Comparison of ENCODE assay signal across 1 cellular context in the genomic region with DNA sequence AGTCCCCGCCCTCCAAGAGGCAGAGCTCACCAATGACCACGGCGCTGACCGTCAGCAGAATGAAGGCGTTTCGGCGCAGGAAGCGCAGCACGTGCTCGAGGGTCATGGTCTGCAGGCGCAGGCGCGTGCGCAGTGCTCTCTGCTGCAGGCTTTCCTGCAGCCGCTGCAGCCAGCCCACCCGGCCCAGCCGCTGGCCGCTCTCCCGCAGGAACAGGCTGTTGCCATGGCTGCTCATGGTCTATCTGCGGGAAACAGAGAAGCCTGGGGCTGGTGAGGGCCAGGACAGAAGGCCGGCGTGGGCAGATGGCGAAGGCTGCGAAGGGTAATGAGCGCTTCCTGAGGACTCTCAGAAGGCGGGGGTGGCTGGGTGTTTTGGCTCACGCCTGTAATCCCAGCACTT.
TF ChIP-seq lines count a peak whose summit lies in the region.

No MANE protein-coding gene starts in this region.

TF ChIP-seq in SK-N-SH treated with all-trans-retinoic acid at 6 μM for 48 hours, 23 proteins besides CTCF, POLR2A, EP300 and RAD21 (continued from another document):
- TF ChIP-seq, protein P1, sequence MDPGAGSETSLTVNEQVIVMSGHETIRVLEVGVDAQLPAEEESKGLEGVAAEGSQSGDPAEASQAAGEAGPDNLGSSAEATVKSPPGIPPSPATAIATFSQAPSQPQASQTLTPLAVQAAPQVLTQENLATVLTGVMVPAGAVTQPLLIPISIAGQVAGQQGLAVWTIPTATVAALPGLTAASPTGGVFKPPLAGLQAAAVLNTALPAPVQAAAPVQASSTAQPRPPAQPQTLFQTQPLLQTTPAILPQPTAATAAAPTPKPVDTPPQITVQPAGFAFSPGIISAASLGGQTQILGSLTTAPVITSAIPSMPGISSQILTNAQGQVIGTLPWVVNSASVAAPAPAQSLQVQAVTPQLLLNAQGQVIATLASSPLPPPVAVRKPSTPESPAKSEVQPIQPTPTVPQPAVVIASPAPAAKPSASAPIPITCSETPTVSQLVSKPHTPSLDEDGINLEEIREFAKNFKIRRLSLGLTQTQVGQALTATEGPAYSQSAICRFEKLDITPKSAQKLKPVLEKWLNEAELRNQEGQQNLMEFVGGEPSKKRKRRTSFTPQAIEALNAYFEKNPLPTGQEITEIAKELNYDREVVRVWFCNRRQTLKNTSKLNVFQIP (CRISPR knock-in tag; IDR thresholded peaks at IDR 0.05; ENCODE audit: borderline replicate concordance, low read depth) = no peak
- TF ChIP-seq GLIS3 (CRISPR knock-in tag; IDR thresholded peaks at IDR 0.05) (no peak), PPARA (CRISPR knock-in tag; IDR thresholded peaks at IDR 0.05; ENCODE audit: borderline replicate concordance) (no peak), CSDC2 (CRISPR knock-in tag; IDR thresholded peaks at IDR 0.05) (no peak), ESRRG (CRISPR knock-in tag; IDR thresholded peaks at IDR 0.05) (no peak)
- TF ChIP-seq, protein P2, sequence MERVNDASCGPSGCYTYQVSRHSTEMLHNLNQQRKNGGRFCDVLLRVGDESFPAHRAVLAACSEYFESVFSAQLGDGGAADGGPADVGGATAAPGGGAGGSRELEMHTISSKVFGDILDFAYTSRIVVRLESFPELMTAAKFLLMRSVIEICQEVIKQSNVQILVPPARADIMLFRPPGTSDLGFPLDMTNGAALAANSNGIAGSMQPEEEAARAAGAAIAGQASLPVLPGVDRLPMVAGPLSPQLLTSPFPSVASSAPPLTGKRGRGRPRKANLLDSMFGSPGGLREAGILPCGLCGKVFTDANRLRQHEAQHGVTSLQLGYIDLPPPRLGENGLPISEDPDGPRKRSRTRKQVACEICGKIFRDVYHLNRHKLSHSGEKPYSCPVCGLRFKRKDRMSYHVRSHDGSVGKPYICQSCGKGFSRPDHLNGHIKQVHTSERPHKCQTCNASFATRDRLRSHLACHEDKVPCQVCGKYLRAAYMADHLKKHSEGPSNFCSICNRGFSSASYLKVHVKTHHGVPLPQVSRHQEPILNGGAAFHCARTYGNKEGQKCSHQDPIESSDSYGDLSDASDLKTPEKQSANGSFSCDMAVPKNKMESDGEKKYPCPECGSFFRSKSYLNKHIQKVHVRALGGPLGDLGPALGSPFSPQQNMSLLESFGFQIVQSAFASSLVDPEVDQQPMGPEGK (CRISPR knock-in tag; IDR thresholded peaks at IDR 0.05; ENCODE audit: borderline replicate concordance) = no peak
